In the genomic region with DNA sequence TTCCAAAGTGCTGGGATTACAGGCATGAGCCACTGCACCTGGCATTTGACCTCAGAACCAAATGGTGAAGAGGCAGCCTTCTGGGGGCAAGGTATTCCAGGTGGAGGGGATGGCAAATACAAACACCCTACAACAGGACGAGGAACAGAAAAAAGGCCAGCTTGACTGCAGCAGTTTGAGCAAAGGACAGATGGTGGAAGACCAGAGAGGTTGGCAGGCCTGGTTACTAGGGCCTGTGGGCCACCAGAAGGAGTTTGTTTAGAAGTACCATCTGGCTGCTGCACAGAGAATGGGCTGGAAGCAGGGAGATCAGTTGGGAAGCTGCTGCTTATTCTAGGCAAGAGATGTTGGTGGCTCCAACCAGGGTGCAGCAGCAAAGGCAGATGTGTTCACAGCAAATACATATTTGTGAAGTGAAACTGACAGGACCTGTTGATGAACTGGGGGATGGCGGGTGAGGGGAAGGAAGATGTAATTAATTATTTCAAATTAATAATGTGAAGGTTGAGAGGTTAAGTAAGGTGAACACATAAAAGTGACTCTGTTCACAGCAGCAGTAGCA, we compare ENCODE assay signal across 3 cellular contexts.
TF ChIP-seq lines count a peak whose summit lies in the region.

No MANE protein-coding gene starts in this region.

TF ChIP-seq in SK-N-SH, 30 proteins besides CTCF, POLR2A, EP300 and RAD21 (continued from another document):
- TF ChIP-seq NFIC (IDR thresholded peaks at IDR 0.05; ENCODE audit: borderline replicate concordance), result no peak
- TF ChIP-seq IRF3 (IDR thresholded peaks at IDR 0.05; ENCODE audit: low read depth, low read length), result no peak
- no peak for TF ChIP-seq FOSL2 (IDR thresholded peaks at IDR 0.05; ENCODE audit: borderline replicate concordance, low read depth)
- TF ChIP-seq YY1 (IDR thresholded peaks at IDR 0.05; ENCODE audit: low read depth), result no peak
- no peak for TF ChIP-seq GABPA (IDR thresholded peaks at IDR 0.05; ENCODE audit: low read depth)

TF ChIP-seq in SK-N-SH treated with all-trans-retinoic acid at 6 μM for 48 hours, 23 proteins besides CTCF, POLR2A, EP300 and RAD21:
- TF ChIP-seq CSRNP3 (CRISPR knock-in tag; IDR thresholded peaks at IDR 0.05) (no peak), OSR1 (CRISPR knock-in tag; IDR thresholded peaks at IDR 0.05) (no peak), TCF4 (CRISPR knock-in tag; IDR thresholded peaks at IDR 0.05; ENCODE audit: borderline replicate concordance) (no peak), BACH2 (CRISPR knock-in tag; IDR thresholded peaks at IDR 0.05; ENCODE audit: borderline replicate concordance) (no peak), ZNF565 (CRISPR knock-in tag; conservative IDR thresholded peaks at IDR 0.05; ENCODE audit: low read depth) (no peak), ZNF70 (CRISPR knock-in tag; IDR thresholded peaks at IDR 0.05) (no peak), SNAI2 (CRISPR knock-in tag; IDR thresholded peaks at IDR 0.05) (no peak)
- TF ChIP-seq, protein P1, sequence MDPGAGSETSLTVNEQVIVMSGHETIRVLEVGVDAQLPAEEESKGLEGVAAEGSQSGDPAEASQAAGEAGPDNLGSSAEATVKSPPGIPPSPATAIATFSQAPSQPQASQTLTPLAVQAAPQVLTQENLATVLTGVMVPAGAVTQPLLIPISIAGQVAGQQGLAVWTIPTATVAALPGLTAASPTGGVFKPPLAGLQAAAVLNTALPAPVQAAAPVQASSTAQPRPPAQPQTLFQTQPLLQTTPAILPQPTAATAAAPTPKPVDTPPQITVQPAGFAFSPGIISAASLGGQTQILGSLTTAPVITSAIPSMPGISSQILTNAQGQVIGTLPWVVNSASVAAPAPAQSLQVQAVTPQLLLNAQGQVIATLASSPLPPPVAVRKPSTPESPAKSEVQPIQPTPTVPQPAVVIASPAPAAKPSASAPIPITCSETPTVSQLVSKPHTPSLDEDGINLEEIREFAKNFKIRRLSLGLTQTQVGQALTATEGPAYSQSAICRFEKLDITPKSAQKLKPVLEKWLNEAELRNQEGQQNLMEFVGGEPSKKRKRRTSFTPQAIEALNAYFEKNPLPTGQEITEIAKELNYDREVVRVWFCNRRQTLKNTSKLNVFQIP (CRISPR knock-in tag; IDR thresholded peaks at IDR 0.05; ENCODE audit: borderline replicate concordance, low read depth), result no peak

TF ChIP-seq in HepG2, 621 proteins besides CTCF, POLR2A, EP300 and RAD21:
- TF ChIP-seq, protein P2, sequence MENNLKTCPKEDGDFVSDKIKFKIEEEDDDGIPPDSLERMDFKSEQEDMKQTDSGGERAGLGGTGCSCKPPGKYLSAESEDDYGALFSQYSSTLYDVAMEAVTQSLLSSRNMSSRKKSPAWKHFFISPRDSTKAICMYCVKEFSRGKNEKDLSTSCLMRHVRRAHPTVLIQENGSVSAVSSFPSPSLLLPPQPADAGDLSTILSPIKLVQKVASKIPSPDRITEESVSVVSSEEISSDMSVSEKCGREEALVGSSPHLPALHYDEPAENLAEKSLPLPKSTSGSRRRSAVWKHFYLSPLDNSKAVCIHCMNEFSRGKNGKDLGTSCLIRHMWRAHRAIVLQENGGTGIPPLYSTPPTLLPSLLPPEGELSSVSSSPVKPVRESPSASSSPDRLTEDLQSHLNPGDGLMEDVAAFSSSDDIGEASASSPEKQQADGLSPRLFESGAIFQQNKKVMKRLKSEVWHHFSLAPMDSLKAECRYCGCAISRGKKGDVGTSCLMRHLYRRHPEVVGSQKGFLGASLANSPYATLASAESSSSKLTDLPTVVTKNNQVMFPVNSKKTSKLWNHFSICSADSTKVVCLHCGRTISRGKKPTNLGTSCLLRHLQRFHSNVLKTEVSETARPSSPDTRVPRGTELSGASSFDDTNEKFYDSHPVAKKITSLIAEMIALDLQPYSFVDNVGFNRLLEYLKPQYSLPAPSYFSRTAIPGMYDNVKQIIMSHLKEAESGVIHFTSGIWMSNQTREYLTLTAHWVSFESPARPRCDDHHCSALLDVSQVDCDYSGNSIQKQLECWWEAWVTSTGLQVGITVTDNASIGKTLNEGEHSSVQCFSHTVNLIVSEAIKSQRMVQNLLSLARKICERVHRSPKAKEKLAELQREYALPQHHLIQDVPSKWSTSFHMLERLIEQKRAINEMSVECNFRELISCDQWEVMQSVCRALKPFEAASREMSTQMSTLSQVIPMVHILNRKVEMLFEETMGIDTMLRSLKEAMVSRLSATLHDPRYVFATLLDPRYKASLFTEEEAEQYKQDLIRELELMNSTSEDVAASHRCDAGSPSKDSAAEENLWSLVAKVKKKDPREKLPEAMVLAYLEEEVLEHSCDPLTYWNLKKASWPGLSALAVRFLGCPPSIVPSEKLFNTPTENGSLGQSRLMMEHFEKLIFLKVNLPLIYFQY (CRISPR knock-in tag; IDR thresholded peaks at IDR 0.05; ENCODE audit: borderline replicate concordance), result no peak
- TF ChIP-seq ZFP36 (IDR thresholded peaks at IDR 0.05; ENCODE audit: borderline replicate concordance, low read depth, low read length, partially characterized antibody) (no peak), NFKBIZ (CRISPR knock-in tag; IDR thresholded peaks at IDR 0.05) (no peak), TARDBP (CRISPR knock-in tag; IDR thresholded peaks at IDR 0.05) (0 out of 2 replicates have a peak, but pooled peaks have one; percentile 14), ZNF430 (CRISPR knock-in tag; IDR thresholded peaks at IDR 0.05) (0 out of 2 replicates have a peak, but pooled peaks have one; percentile 22), TEAD3 (CRISPR knock-in tag; optimal IDR thresholded peaks at IDR 0.05; ENCODE audit: borderline replicate concordance) (peak; percentile 7), ZNF44 (CRISPR knock-in tag; IDR thresholded peaks at IDR 0.05) (0 out of 2 replicates have a peak, but pooled peaks have one; percentile 68), ARID2 (CRISPR knock-in tag; IDR thresholded peaks at IDR 0.05; ENCODE audit: borderline replicate concordance) (0 out of 2 replicates have a peak, but pooled peaks have one; percentile 37)
- TF ChIP-seq, protein P3, sequence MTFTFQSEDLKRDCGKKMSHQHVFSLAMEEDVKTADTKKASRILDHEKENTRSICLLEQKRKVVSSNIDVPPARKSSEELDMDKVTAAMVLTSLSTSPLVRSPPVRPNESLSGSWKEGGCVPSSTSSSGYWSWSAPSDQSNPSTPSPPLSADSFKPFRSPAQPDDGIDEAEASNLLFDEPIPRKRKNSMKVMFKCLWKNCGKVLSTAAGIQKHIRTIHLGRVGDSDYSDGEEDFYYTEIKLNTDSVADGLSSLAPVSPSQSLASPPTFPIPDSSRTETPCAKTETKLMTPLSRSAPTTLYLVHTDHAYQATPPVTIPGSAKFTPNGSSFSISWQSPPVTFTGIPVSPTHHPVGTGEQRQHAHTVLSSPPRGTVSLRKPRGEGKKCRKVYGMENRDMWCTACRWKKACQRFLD (CRISPR knock-in tag; IDR thresholded peaks at IDR 0.05; ENCODE audit: borderline replicate concordance), result no peak
